Comparison of ENCODE assay signal across 17 cellular contexts in genomic region chr3:156604064-156604641, GRCh38. TPM values are rescaled to one million over a fixed set of nuclear protein-coding genes. Genes with fewer than 3 reads are reported as not detected.
DNase-seq lines count a peak whose midpoint lies in the region; ATAC-seq, FAIRE-seq and TF ChIP-seq lines count a peak whose summit lies in the region.
"Had no signal": no experiment of that assay in that cellular context is flagged by ENCODE, and none has a peak within 500 bp of the region (broad histone marks: within the 10 kb centered on the region; RNA-seq: fewer than 3 reads in every experiment).

No MANE protein-coding gene starts in this region.

- no peak overlapping the region for H2BK15ac ChIP-seq in mesenchymal stem cell (ENCODE audit: low read depth, poor library complexity, severe bottlenecking)

- H3K4ac ChIP-seq in mesenchymal stem cell (ENCODE audit: low read depth in 1 of 2, low read length in 2 of 2) = peak overlapping the region in 1 of 2 experiments; percentile 3

- H2AK5ac ChIP-seq in mesenchymal stem cell (ENCODE audit: low read length, severe bottlenecking) = peak overlapping the region; percentile 97

- H3K4me1 ChIP-seq in right cardiac atrium (ENCODE audit: control insufficient read depth, insufficient read depth, low read length) (no peaks in the 10 kb centered on the region), heart right ventricle (peaks cover 0 to 28% (median 9%) of the 10 kb centered on the region in 9 donors), astrocyte (ENCODE audit: insufficient read depth, low read length) (peaks cover 13% of the 10 kb centered on the region), mesenchymal stem cell (ENCODE audit: control insufficient read depth, insufficient read depth, low read depth, low read length) (peaks cover 10% of the 10 kb centered on the region), adrenal gland (replicated peaks in 1 of 2) (peaks cover 0 to 10% of the 10 kb centered on the region in 2 donors)
- H3K4me1 ChIP-seq: BE2C had no signal

- no peak for TF ChIP-seq POLR2A in adrenal gland (IDR thresholded peaks at IDR 0.05)

- no peak overlapping the region for H3K4me3 Mint-ChIP-seq in astrocyte (ENCODE audit: unreplicated experiment)
- H3K4me3 Mint-ChIP-seq: CD4-positive, CD25-positive, alpha-beta regulatory T cell had no signal

- H3K23ac ChIP-seq in mesenchymal stem cell (ENCODE audit: low read length in 2 of 2) = no peak overlapping the region

- no peak overlapping the region for H2AFZ ChIP-seq in astrocyte (ENCODE audit: low read depth, low read length)
- no peak overlapping the region for H2AFZ ChIP-seq in mesenchymal stem cell (ENCODE audit: low read depth, low read length)

- H2BK12ac ChIP-seq in mesenchymal stem cell (ENCODE audit: low read length in 2 of 2) = peak overlapping the region in 1 of 2 experiments; percentile 33

- DNase-seq in right cardiac atrium (no peak), heart right ventricle (no peak), astrocyte (ENCODE audit: low read depth) (no peak), mesenchymal stem cell (no peak), adrenal gland (no peak), DMS79 (lab: John Stamatoyannopoulos, UW) (no peak)
- DNase-seq: ACHN; BE2C; C1 segment of cervical spinal cord; Caco-2; CD4-positive, CD25-positive, alpha-beta regulatory T cell; GDM1; GOT3; H7 had no signal

- H3K14ac ChIP-seq in mesenchymal stem cell (ENCODE audit: low read length in 2 of 2) = no peak overlapping the region

- no peaks in the 10 kb centered on the region for H3K27me3 ChIP-seq in right cardiac atrium (ENCODE audit: control insufficient read depth, insufficient read depth)
- H3K27me3 ChIP-seq in heart right ventricle = no peaks in the 10 kb centered on the region
- no peaks in the 10 kb centered on the region for H3K27me3 ChIP-seq in astrocyte (ENCODE audit: insufficient read depth, low read length)
- no peaks in the 10 kb centered on the region for H3K27me3 ChIP-seq in mesenchymal stem cell (ENCODE audit: control insufficient read depth in 1 of 2, insufficient read depth in 1 of 2, low read length in 2 of 2)
- no peaks in the 10 kb centered on the region for H3K27me3 ChIP-seq in adrenal gland

- intact Hi-C loops in right cardiac atrium (cut with DNase I) = loop anchor here in 1 of 4 donors (10.0 kb wide), 1 partner anchor 481 kb away; no protein-coding TSS in a partner anchor
- intact Hi-C loops in heart right ventricle (cut with DNase I) = loop anchor here in 1 of 10 donors (5.0 kb wide), 1 partner anchor 47 kb away; the partner anchor contains the start of gene SSR3
- intact Hi-C loops in adrenal gland (cut with DNase I) = no loop called here

- TF ChIP-seq CTCF in heart right ventricle (IDR thresholded peaks at IDR 0.05) (no peak), astrocyte (IDR thresholded peaks at IDR 0.05; ENCODE audit: insufficient read depth, low read depth, low read length) (no peak), adrenal gland (IDR thresholded peaks at IDR 0.05) (no peak)

- no peak overlapping the region for H2BK120ac ChIP-seq in mesenchymal stem cell (ENCODE audit: low read depth, low read length)

- H3K36me3 ChIP-seq in heart right ventricle = no peaks in the 10 kb centered on the region
- no peaks in the 10 kb centered on the region for H3K36me3 ChIP-seq in astrocyte (ENCODE audit: insufficient read depth, low read length)
- H3K36me3 ChIP-seq in mesenchymal stem cell (ENCODE audit: control insufficient read depth in 1 of 2, insufficient read depth in 2 of 2, low read depth in 1 of 2, low read length in 2 of 2) = no peaks in the 10 kb centered on the region
- H3K36me3 ChIP-seq in adrenal gland (replicated peaks in 1 of 2) = no peaks in the 10 kb centered on the region
- H3K36me3 ChIP-seq: BE2C had no signal

- H3K79me1 ChIP-seq in mesenchymal stem cell (replicated peaks; ENCODE audit: low read length, poor library complexity, severe bottlenecking) = peaks cover 1% of the 10 kb centered on the region

- no peaks in the 10 kb centered on the region for H3K9me3 Mint-ChIP-seq in astrocyte (ENCODE audit: unreplicated experiment)
- H3K9me3 Mint-ChIP-seq: CD4-positive, CD25-positive, alpha-beta regulatory T cell had no signal

- no peak for FAIRE-seq in astrocyte (lab: Jason Lieb, UNC)
- FAIRE-seq: D721Med, GM18507 had no signal

- H4K91ac ChIP-seq in mesenchymal stem cell (ENCODE audit: low read length) = no peak overlapping the region

- H3K4me3 ChIP-seq in right cardiac atrium (ENCODE audit: low read length) (no peak overlapping the region), heart right ventricle (no peak overlapping the region), astrocyte (ENCODE audit: insufficient read depth, low read depth, low read length) (no peak overlapping the region), mesenchymal stem cell (ENCODE audit: insufficient read depth in 1 of 2, low read depth in 1 of 2, low read length in 2 of 2) (no peak overlapping the region), adrenal gland (no peak overlapping the region)

- no peak overlapping the region for H3K4me2 ChIP-seq in astrocyte (ENCODE audit: low read length)
- H3K4me2 ChIP-seq in mesenchymal stem cell (ENCODE audit: low read length, poor library complexity, severe bottlenecking) = no peak overlapping the region

- peak overlapping the region; percentile 38 for H3K27ac ChIP-seq in right cardiac atrium (ENCODE audit: low read length)
- no peak overlapping the region for H3K27ac ChIP-seq in heart right ventricle
- no peak overlapping the region for H3K27ac ChIP-seq in astrocyte (ENCODE audit: low read depth, low read length)
- H3K27ac ChIP-seq in mesenchymal stem cell (ENCODE audit: low read length, poor library complexity, severe bottlenecking) = no peak overlapping the region
- no peak overlapping the region for H3K27ac ChIP-seq in adrenal gland

- H3K9me3 ChIP-seq in right cardiac atrium (ENCODE audit: control insufficient read depth, low read length) (no peaks in the 10 kb centered on the region), heart right ventricle (no peaks in the 10 kb centered on the region), astrocyte (ENCODE audit: insufficient read depth, low read depth, low read length) (no peaks in the 10 kb centered on the region), mesenchymal stem cell (ENCODE audit: control insufficient read depth, low read length) (no peaks in the 10 kb centered on the region), adrenal gland (replicated peaks in 1 of 3) (no peaks in the 10 kb centered on the region)
- H3K9me3 ChIP-seq: BE2C, Caco-2 had no signal

- H3K27me3 Mint-ChIP-seq in astrocyte (ENCODE audit: low read depth, unreplicated experiment) = no peaks in the 10 kb centered on the region

- H4K8ac ChIP-seq in mesenchymal stem cell (ENCODE audit: low read length) = no peak overlapping the region

- H3K18ac ChIP-seq in mesenchymal stem cell (ENCODE audit: low read depth in 1 of 2, low read length in 2 of 2) = no peak overlapping the region

- no peak overlapping the region for H3K9ac ChIP-seq in astrocyte (ENCODE audit: low read length)
- no peak overlapping the region for H3K9ac ChIP-seq in mesenchymal stem cell (ENCODE audit: low read length)

- 94% methylated on average over 2 of the region's 2 CpGs for WGBS in right cardiac atrium
- WGBS in heart right ventricle, 2 donors = 96 to 98% methylated on average over 2 of the region's 2 CpGs
- 93% methylated on average over 2 of the region's 2 CpGs for WGBS in mesenchymal stem cell
- 72 to 98% (median 92%) methylated on average over 2 of the region's 2 CpGs for WGBS in adrenal gland, 4 donors

- no peaks in the 10 kb centered on the region for H3K36me3 Mint-ChIP-seq in astrocyte (ENCODE audit: low read depth, unreplicated experiment)
- H3K36me3 Mint-ChIP-seq: CD4-positive, CD25-positive, alpha-beta regulatory T cell had no signal

- H3K4me1 Mint-ChIP-seq in astrocyte (ENCODE audit: low read depth, unreplicated experiment) = peaks cover 23% of the 10 kb centered on the region

- no peaks in the 10 kb centered on the region for H4K20me1 ChIP-seq in astrocyte (ENCODE audit: insufficient read depth, low read length)

- H3K79me2 ChIP-seq in astrocyte (ENCODE audit: insufficient read depth, low read length) = no peaks in the 10 kb centered on the region

- ATAC-seq in right cardiac atrium (no peak), heart right ventricle (no peak), GM21526 (IDR thresholded peaks at IDR 0.05; ENCODE audit: low FRiP score, unreplicated experiment) (no peak)

- H2BK5ac ChIP-seq in mesenchymal stem cell (ENCODE audit: low read depth, low read length, poor library complexity, severe bottlenecking) = no peak overlapping the region

- peak overlapping the region; percentile 96 for H3K27ac Mint-ChIP-seq in astrocyte (ENCODE audit: unreplicated experiment)
- H3K27ac Mint-ChIP-seq: CD4-positive, CD25-positive, alpha-beta regulatory T cell had no signal

RNA-seq across cellular contexts. Expression of gene SSR3, which starts 49.2 kb away (rescaled TPM):
- total RNA-seq in right cardiac atrium = 100 to 1,000 TPM; 139 to 171 (median 144) TPM
- polyA plus RNA-seq in right cardiac atrium = 82.4 TPM
- total RNA-seq in heart right ventricle = 100 to 1,000 TPM; 172 to 256 (median 216) TPM
- polyA plus RNA-seq in heart right ventricle = 100 to 1,000 TPM in 1 of 2 donors, 10 to 100 TPM in 1; 75.8 to 602 TPM
- total RNA-seq in astrocyte = 534 and 562 TPM in 2 replicates
- 238 TPM for polyA plus RNA-seq in mesenchymal stem cell (2013, experiment 1 of 2)
- 261 TPM for polyA plus RNA-seq in mesenchymal stem cell (2013, experiment 2 of 2)
- total RNA-seq in adrenal gland = 100 to 1,000 TPM in 6 of 8 donors, 10 to 100 TPM in 2; 93.6 to 479 (median 116) TPM
- polyA plus RNA-seq in adrenal gland = 100 to 1,000 TPM in 1 of 3 donors, 10 to 100 TPM in 2; 47.1 to 407 (median 84.1) TPM
